8 cellular contexts compared by ENCODE assay signal in genomic region chr1:100034465-100034864, GRCh38.
DNase-seq lines count a peak whose midpoint lies in the region; ATAC-seq and TF ChIP-seq lines count a peak whose summit lies in the region.

No MANE protein-coding gene starts in this region.

- H3K27me3 ChIP-seq in PC-9 (ENCODE audit: insufficient read depth, low read depth) (no peaks in the 10 kb centered on the region), foreskin keratinocyte (no peaks in the 10 kb centered on the region)

- peaks cover 46% of the 10 kb centered on the region for H3K79me2 ChIP-seq in PC-9 (ENCODE audit: low read depth)

- H2AFZ ChIP-seq in PC-9: no peak overlapping the region

- no peaks in the 10 kb centered on the region for H3K36me3 ChIP-seq in PC-9 (ENCODE audit: low read depth)

- no peaks in the 10 kb centered on the region for H3K9me2 ChIP-seq in PC-9 (ENCODE audit: insufficient read depth)

- BruUV-seq in PC-9 (replicated peaks; lab: Mats Ljungman, UMichigan): no TSS peak

- peaks cover 5% of the 10 kb centered on the region for H4K20me1 ChIP-seq in PC-9 (ENCODE audit: insufficient read depth)

- H3K4me1 ChIP-seq in PC-9 (replicated peaks; ENCODE audit: insufficient read depth): peaks cover 16% of the 10 kb centered on the region
- no peaks in the 10 kb centered on the region for H3K4me1 ChIP-seq in foreskin keratinocyte

- CTCF ChIA-PET in PC-9 (lab: Charles Lee): no interaction called here

- no peak overlapping the region for H3K27ac ChIP-seq in PC-9
- H3K27ac ChIP-seq in foreskin keratinocyte: no peak overlapping the region

- H3K4me2 ChIP-seq in PC-9: no peak overlapping the region

- in situ Hi-C loops in GM13977 (cut with MboI; ENCODE audit: low pct_unique_long_range_greater_than_20kb, low sequenced_read_pairs, unreplicated experiment): loop anchor here (10.0 kb wide), 1 partner anchor 220 kb away; no protein-coding TSS in a partner anchor

- ATAC-seq in foreskin keratinocyte (no peak), GM18519 (IDR thresholded peaks at IDR 0.05; ENCODE audit: low FRiP score, unreplicated experiment) (no peak), GM21529 (IDR thresholded peaks at IDR 0.05; ENCODE audit: unreplicated experiment) (no peak), HG03439 (IDR thresholded peaks at IDR 0.05; ENCODE audit: unreplicated experiment) (no peak)

- peaks cover 5% of the 10 kb centered on the region for H3F3A ChIP-seq in PC-9 (ENCODE audit: insufficient read depth, low read depth)

- no peaks in the 10 kb centered on the region for H3K9me3 ChIP-seq in PC-9 (ENCODE audit: insufficient read depth, low read depth)

- POLR2A ChIA-PET in PC-9 (lab: Charles Lee; ENCODE audit: unreplicated experiment): interaction anchor here (0.7 kb wide), 1 partner anchor 224 kb away, joined by 5 read pairs; no protein-coding TSS in a partner anchor

- peak; percentile 41 for TF ChIP-seq CTCF in AG10803 (conservative IDR thresholded peaks at IDR 0.05; ENCODE audit: low read length)
- TF ChIP-seq CTCF in GM13977 (IDR thresholded peaks at IDR 0.05; ENCODE audit: extremely low read depth, insufficient read depth, missing control alignments): peak; percentile 52
- TF ChIP-seq CTCF in PC-9 (conservative IDR thresholded peaks at IDR 0.05): peak; percentile 65
- TF ChIP-seq CTCF in foreskin keratinocyte (conservative IDR thresholded peaks at IDR 0.05): peak; percentile 65

- H3K4me3 ChIP-seq in AG10803 (ENCODE audit: low read length) (no peak overlapping the region), PC-9 (no peak overlapping the region)

- DNase-seq in AG10803 (ENCODE audit: low read depth) (peak; percentile 16), GM13977 (ENCODE audit: low spot score) (peak; percentile 42), PC-9 (no peak), foreskin keratinocyte (no peak), foreskin melanocyte (no peak)

- intact Hi-C loops in PC-9 (cut with micrococcal nuclease; ENCODE audit: unreplicated experiment): loop anchor here (2.0 kb wide), 1 partner anchor 226 kb away; no protein-coding TSS in a partner anchor

Comparison
In these comparisons a context has a peak if more than half of its experiments do, and no peak if none do; other contexts are left out.
1. DNase-seq: peak in AG10803 (single experiment) and GM13977 (single experiment); none in PC-9 (0 of 2), foreskin keratinocyte (0 of 2) and foreskin melanocyte (single experiment).
2. Peak in every context shown above with its lines, with median percentiles within 50 percentile points of each other: CTCF ChIP-seq.